11 cellular contexts compared by ENCODE assay signal in the genomic region with DNA sequence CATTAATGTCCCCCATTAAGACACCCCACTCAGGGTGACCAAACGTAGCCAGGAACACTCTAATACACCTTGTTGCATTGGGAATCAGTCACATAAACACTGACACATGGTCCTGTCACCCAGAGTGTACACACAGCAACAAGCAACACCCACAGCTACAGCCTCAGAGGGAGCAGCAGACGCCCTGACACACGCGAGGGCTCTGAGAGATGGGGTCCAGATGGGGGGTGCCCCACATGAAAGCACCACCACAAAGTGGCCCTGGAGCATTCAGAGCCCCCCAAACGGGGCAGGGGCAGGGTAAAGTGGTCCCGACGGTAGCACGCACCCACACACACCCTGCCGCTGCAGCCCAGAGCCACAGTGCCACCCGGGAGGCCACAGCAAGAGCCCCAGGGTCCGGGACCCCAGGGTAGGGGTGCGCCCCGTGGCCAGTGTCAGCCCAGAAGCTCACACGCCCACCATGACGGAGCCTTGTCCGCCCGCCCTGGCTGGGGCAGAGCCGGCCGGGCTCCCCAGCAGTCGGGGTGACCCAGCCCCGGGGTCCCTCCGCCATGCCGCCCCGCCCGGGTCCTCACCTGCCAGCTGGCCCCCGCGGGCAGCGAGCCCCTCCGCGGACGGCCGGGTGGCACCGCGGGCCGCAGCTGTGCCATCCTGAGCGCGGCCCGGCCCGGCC. TPM values are rescaled to one million over a fixed set of nuclear protein-coding genes. Genes with fewer than 3 reads are reported as not detected.
DNase-seq lines count a peak whose midpoint lies in the region; ATAC-seq and TF ChIP-seq lines count a peak whose summit lies in the region.
"Had no signal": no experiment of that assay in that cellular context is flagged by ENCODE, and none has a peak within 500 bp of the region (broad histone marks: within the 10 kb centered on the region; RNA-seq: fewer than 3 reads in every experiment).

No MANE protein-coding gene starts in this region.

- H2BK120ac ChIP-seq in trophoblast cell (ENCODE audit: insufficient read depth, low read length, poor library complexity) = no peak overlapping the region

- H3K23ac ChIP-seq in trophoblast cell (ENCODE audit: low read length) = no peak overlapping the region

- no peak overlapping the region for H2AK5ac ChIP-seq in trophoblast cell (ENCODE audit: low read length)

- peaks cover 2% of the 10 kb centered on the region for H3K36me3 Mint-ChIP-seq in T-helper 17 cell (ENCODE audit: low read depth)

- H3K4me3 Mint-ChIP-seq in T-helper 17 cell = peak overlapping the region; percentile 63

- no peak overlapping the region for H3K14ac ChIP-seq in trophoblast cell (ENCODE audit: low read length)

- WGBS in hepatocyte (ENCODE audit: low lambda C conversion rate, missing lambda C conversion rate) = 46% methylated on average over 15 of the region's 39 CpGs
- WGBS in trophoblast cell (ENCODE audit: extremely low coverage, insufficient coverage, insufficient read length) = no CpG with 5 or more reads among the region's 39 CpGs

- no peak overlapping the region for H2BK12ac ChIP-seq in trophoblast cell (ENCODE audit: low read length)

- H3K4me1 Mint-ChIP-seq in T-helper 17 cell = peaks cover 7% of the 10 kb centered on the region

- H2AFZ ChIP-seq in hepatocyte (no peak overlapping the region), trophoblast cell (ENCODE audit: insufficient read depth, low read length, poor library complexity) (no peak overlapping the region)

- H4K8ac ChIP-seq in trophoblast cell (ENCODE audit: low read depth, low read length) = no peak overlapping the region

- H4K12ac ChIP-seq in trophoblast cell (ENCODE audit: low read depth, low read length) = no peak overlapping the region

- H3K27me3 ChIP-seq in hepatocyte (no peaks in the 10 kb centered on the region), trophoblast cell (ENCODE audit: insufficient read depth, low read length) (peaks cover 9% of the 10 kb centered on the region), SJCRH30 (no peaks in the 10 kb centered on the region)

- H3K27ac ChIP-seq in HEK293 (ENCODE audit: extremely low read depth, low read depth, low read length) (no peak overlapping the region; the same call in 1 of the 2 replicates), hepatocyte (no peak overlapping the region), trophoblast cell (ENCODE audit: low read depth, low read length) (no peak overlapping the region), SJCRH30 (no peak overlapping the region)
- H3K27ac ChIP-seq: heart right ventricle had no signal

- no peak overlapping the region for H3K4ac ChIP-seq in trophoblast cell (ENCODE audit: low read depth, low read length)

- DNase-seq in T-helper 17 cell = no peak
- DNase-seq in hepatocyte (ENCODE audit: low spot score) = no peak
- DNase-seq in trophoblast cell = no peak
- DNase-seq in SJCRH30 = no peak
- no peak for DNase-seq in SIG-M5 treated with dmso at 0.1 percent for 504 hours (lab: John Stamatoyannopoulos, UW; ENCODE audit: unreplicated experiment)
- DNase-seq: aorta, NCI-H2029 treated with DMSO at 0.1 percent for 48 hours had no signal

- POLR2A ChIA-PET in HEK293 (lab: Yijun Ruan, JAX) = no interaction called here

- ATAC-seq in T-helper 17 cell = no peak
- ATAC-seq in GM18907 (IDR thresholded peaks at IDR 0.05; ENCODE audit: unreplicated experiment) = no peak
- ATAC-seq in HG02642 (IDR thresholded peaks at IDR 0.05; ENCODE audit: poor library complexity, unreplicated experiment) = no peak

- H4K91ac ChIP-seq in trophoblast cell (ENCODE audit: low read depth, low read length) = no peak overlapping the region

- H3K18ac ChIP-seq in trophoblast cell (ENCODE audit: low read length) = no peak overlapping the region

- H3K79me1 ChIP-seq in trophoblast cell (ENCODE audit: low read length) = peaks cover 2% of the 10 kb centered on the region

- H3K9me3 ChIP-seq in HEK293 (ENCODE audit: control insufficient read depth, insufficient read depth, low read depth, low read length) (no peaks in the 10 kb centered on the region), T-helper 17 cell (ENCODE audit: control insufficient read depth, low read length, poor library complexity, severe bottlenecking) (no peaks in the 10 kb centered on the region), hepatocyte (ENCODE audit: low read depth) (no peaks in the 10 kb centered on the region), trophoblast cell (ENCODE audit: insufficient read depth, low read depth, low read length) (peaks cover 4% of the 10 kb centered on the region), SJCRH30 (replicated peaks) (no peaks in the 10 kb centered on the region)
- H3K9me3 ChIP-seq: heart right ventricle had no signal

- no peak overlapping the region for H3K4me3 ChIP-seq in HEK293 (ENCODE audit: low read depth, low read length)
- peak overlapping the region; percentile 4 for H3K4me3 ChIP-seq in hepatocyte
- H3K4me3 ChIP-seq in trophoblast cell (ENCODE audit: low read depth, low read length) = peak overlapping the region; percentile 24
- no peak overlapping the region for H3K4me3 ChIP-seq in SJCRH30

- H3K27ac Mint-ChIP-seq in T-helper 17 cell = no peak overlapping the region

- no peaks in the 10 kb centered on the region for H4K20me1 ChIP-seq in hepatocyte (ENCODE audit: insufficient read depth, poor library complexity, severe bottlenecking)

- H3K79me2 ChIP-seq in hepatocyte (no peaks in the 10 kb centered on the region), trophoblast cell (ENCODE audit: control insufficient read depth, insufficient read depth, low read length, poor library complexity) (no peaks in the 10 kb centered on the region)

- H3K4me2 ChIP-seq in hepatocyte (peak overlapping the region; percentile 77), trophoblast cell (ENCODE audit: low read length) (peak overlapping the region; percentile 59)

- TF ChIP-seq CTCF in HEK293 (tag by site-specific recombination; IDR thresholded peaks at IDR 0.05) (no peak), hepatocyte (IDR thresholded peaks at IDR 0.05; ENCODE audit: poor library complexity) (no peak)

- H3K9ac ChIP-seq in trophoblast cell (ENCODE audit: low read length) = no peak overlapping the region

- CTCF ChIA-PET in HEK293 (lab: Yijun Ruan, JAX) = interaction anchor here (0.6 to 1.3 kb wide), 2 partner anchors 26 to 90 kb away, joined by 3 read pairs; no protein-coding TSS in a partner anchor

- no peaks in the 10 kb centered on the region for H3K9me2 ChIP-seq in hepatocyte (replicated peaks; ENCODE audit: insufficient read depth)

- H3K36me3 ChIP-seq in HEK293 (ENCODE audit: control insufficient read depth in 2 of 2, insufficient read depth in 1 of 2, low read length in 2 of 2) (no peaks in the 10 kb centered on the region), hepatocyte (replicated peaks; ENCODE audit: insufficient read depth, low read depth) (no peaks in the 10 kb centered on the region), trophoblast cell (ENCODE audit: control insufficient read depth in 1 of 2, insufficient read depth in 2 of 2, low read length in 2 of 2) (no peaks in the 10 kb centered on the region), SJCRH30 (no peaks in the 10 kb centered on the region)
- H3K36me3 ChIP-seq: heart right ventricle had no signal

- H3K4me1 ChIP-seq in HEK293 (ENCODE audit: control insufficient read depth, insufficient read depth, low read length) (peaks cover 4% of the 10 kb centered on the region; the same call in 1 of the 2 replicates), hepatocyte (ENCODE audit: insufficient read depth) (peaks cover 46% of the 10 kb centered on the region), trophoblast cell (ENCODE audit: control insufficient read depth in 1 of 2, insufficient read depth in 2 of 2, low read length in 2 of 2) (peaks cover 12 to 18% of the 10 kb centered on the region in 2 experiments), SJCRH30 (peaks cover 34% of the 10 kb centered on the region)

- peaks cover 37% of the 10 kb centered on the region for H3K27me3 Mint-ChIP-seq in T-helper 17 cell

- H2BK5ac ChIP-seq in trophoblast cell (ENCODE audit: low read depth, low read length, poor library complexity) = no peak overlapping the region

TF ChIP-seq in HEK293, 187 proteins besides CTCF, POLR2A, EP300 and RAD21 (continues in another document):
- no peak for TF ChIP-seq SP3 (tag by site-specific recombination; IDR thresholded peaks at IDR 0.05)
- no peak for TF ChIP-seq ZNF24 (tag by site-specific recombination; IDR thresholded peaks at IDR 0.05)
- TF ChIP-seq REPIN1 (tag by site-specific recombination; IDR thresholded peaks at IDR 0.05; ENCODE audit: low read depth) = no peak
- TF ChIP-seq GLIS2 (tag by site-specific recombination; IDR thresholded peaks at IDR 0.05) = peak; percentile 67
- no peak for TF ChIP-seq ZNF549 (tag by site-specific recombination; IDR thresholded peaks at IDR 0.05)
- TF ChIP-seq ZFHX2 (tag by site-specific recombination; conservative IDR thresholded peaks at IDR 0.05) = 0 out of 2 replicates have a peak, but pooled peaks have one; percentile 14
- no peak for TF ChIP-seq ZNF169 (tag by site-specific recombination; IDR thresholded peaks at IDR 0.05)
- TF ChIP-seq, protein P1, sequence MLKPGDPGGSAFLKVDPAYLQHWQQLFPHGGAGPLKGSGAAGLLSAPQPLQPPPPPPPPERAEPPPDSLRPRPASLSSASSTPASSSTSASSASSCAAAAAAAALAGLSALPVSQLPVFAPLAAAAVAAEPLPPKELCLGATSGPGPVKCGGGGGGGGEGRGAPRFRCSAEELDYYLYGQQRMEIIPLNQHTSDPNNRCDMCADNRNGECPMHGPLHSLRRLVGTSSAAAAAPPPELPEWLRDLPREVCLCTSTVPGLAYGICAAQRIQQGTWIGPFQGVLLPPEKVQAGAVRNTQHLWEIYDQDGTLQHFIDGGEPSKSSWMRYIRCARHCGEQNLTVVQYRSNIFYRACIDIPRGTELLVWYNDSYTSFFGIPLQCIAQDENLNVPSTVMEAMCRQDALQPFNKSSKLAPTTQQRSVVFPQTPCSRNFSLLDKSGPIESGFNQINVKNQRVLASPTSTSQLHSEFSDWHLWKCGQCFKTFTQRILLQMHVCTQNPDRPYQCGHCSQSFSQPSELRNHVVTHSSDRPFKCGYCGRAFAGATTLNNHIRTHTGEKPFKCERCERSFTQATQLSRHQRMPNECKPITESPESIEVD (tag by site-specific recombination; IDR thresholded peaks at IDR 0.05) = no peak

RNA-seq across cellular contexts. Expression of a gene that starts 47.3 kb away (rescaled TPM):
- under 1 TPM; 0.07 to 0.42 TPM for total RNA-seq in T-helper 17 cell
- 12.0 and 12.3 TPM in 2 replicates for total RNA-seq in hepatocyte
- polyA plus RNA-seq in hepatocyte = 14.2 and 18.0 TPM in 2 replicates
- polyA plus RNA-seq in trophoblast cell (2013) = 2.7 and 3.0 TPM in 2 replicates
- 5.2 and 8.4 TPM in 2 replicates for total RNA-seq in SJCRH30 (2014; rRNA removed; shearing (Covaris generic))

Comparison
In these comparisons a context has a peak if more than half of its experiments do, and no peak if none do; other contexts are left out.
1. H3K4me3 ChIP-seq: peak in hepatocyte (single experiment) and trophoblast cell (single experiment); none in HEK293 (single experiment) and SJCRH30 (single experiment).